20 cellular contexts compared by ENCODE assay signal in genomic region chr13:49877629-49878218, GRCh38. TPM values are rescaled to one million over a fixed set of nuclear protein-coding genes. Genes with fewer than 3 reads are reported as not detected.
DNase-seq lines count a peak whose midpoint lies in the region; TF ChIP-seq lines count a peak whose summit lies in the region.
"Had no signal": no experiment of that assay in that cellular context is flagged by ENCODE, and none has a peak within 500 bp of the region (broad histone marks: within the 10 kb centered on the region; RNA-seq: fewer than 3 reads in every experiment).

No MANE protein-coding gene starts in this region.

- no peak overlapping the region for H3K4me3 ChIP-seq in choroid plexus epithelial cell (ENCODE audit: low read depth, low read length)
- no peak overlapping the region for H3K4me3 ChIP-seq in neural progenitor cell
- H3K4me3 ChIP-seq in HAP-1 = no peak overlapping the region
- H3K4me3 ChIP-seq: sigmoid colon, vagina had no signal

- no peaks in the 10 kb centered on the region for H3F3A ChIP-seq in neural progenitor cell (ENCODE audit: low read depth)

- H3K9ac ChIP-seq in neural progenitor cell = no peak overlapping the region

- H3K4me2 ChIP-seq in neural progenitor cell = no peak overlapping the region

- H2AFZ ChIP-seq in neural progenitor cell (replicated peaks) = no peak overlapping the region

- no peaks in the 10 kb centered on the region for H3K36me3 ChIP-seq in neural progenitor cell
- no peaks in the 10 kb centered on the region for H3K36me3 ChIP-seq in HAP-1 (replicated peaks)
- H3K36me3 ChIP-seq: sigmoid colon, vagina had no signal

- H3K4me1 ChIP-seq in neural progenitor cell = no peaks in the 10 kb centered on the region
- no peaks in the 10 kb centered on the region for H3K4me1 ChIP-seq in HAP-1
- H3K4me1 ChIP-seq: sigmoid colon, vagina had no signal

- no peak overlapping the region for H3K4me3 Mint-ChIP-seq in neural progenitor cell
- H3K4me3 Mint-ChIP-seq: activated B cell treated with CpG ODN at 0.5 μM for 24 hours; activated T-helper 1 cell treated with anti-CD3 and anti-CD28 coated beads, Interleukin-12 subunit alpha, Interleukin-12 subunit beta, Interleukin-2, Interleukin-4 antibody, amounts not matched to agents 30 ng/mL and 10 ng/mL and 1 ng/mL, durations not matched to agents 14 hours and 24 hours and 36 hours; CD8-positive, alpha-beta T cell; effector memory CD8-positive, alpha-beta T cell had no signal

- H3K27me3 ChIP-seq in neural progenitor cell (no peaks in the 10 kb centered on the region), HAP-1 (ENCODE audit: low read depth) (no peaks in the 10 kb centered on the region)
- H3K27me3 ChIP-seq: sigmoid colon, vagina had no signal

- no peak overlapping the region for H3K27ac ChIP-seq in neural progenitor cell
- H3K27ac ChIP-seq: sigmoid colon, vagina had no signal

- H3K9me3 ChIP-seq in neural progenitor cell (ENCODE audit: low read depth) (peaks cover 32% of the 10 kb centered on the region), HAP-1 (peaks cover 18% of the 10 kb centered on the region)
- H3K9me3 ChIP-seq: vagina had no signal

- H3K9me3 Mint-ChIP-seq in neural progenitor cell = peaks cover 46% of the 10 kb centered on the region

- H3K27ac Mint-ChIP-seq in neural progenitor cell = no peak overlapping the region
- H3K27ac Mint-ChIP-seq: activated B cell treated with CpG ODN at 0.5 μM for 24 hours; activated T-helper 1 cell treated with anti-CD3 and anti-CD28 coated beads, Interleukin-12 subunit alpha, Interleukin-12 subunit beta, Interleukin-2, Interleukin-4 antibody, amounts not matched to agents 30 ng/mL and 10 ng/mL and 1 ng/mL, durations not matched to agents 14 hours and 24 hours and 36 hours; CD8-positive, alpha-beta T cell; effector memory CD8-positive, alpha-beta T cell had no signal

- TF ChIP-seq CTCF in choroid plexus epithelial cell (conservative IDR thresholded peaks at IDR 0.05; ENCODE audit: low read depth, low read length) (no peak), neural progenitor cell (IDR thresholded peaks at IDR 0.05) (no peak)

- H3K27me3 Mint-ChIP-seq in neural progenitor cell (ENCODE audit: insufficient read depth, low read depth) = peaks cover 16% of the 10 kb centered on the region

- peak; percentile 50 for DNase-seq in NCI-H82 (lab: John Stamatoyannopoulos, UW)
- no peak for DNase-seq in NCI-H82 treated with DMSO at 0.1 percent for 48 hours (lab: John Stamatoyannopoulos, UW; ENCODE audit: unreplicated experiment)
- peak; percentile 4 for DNase-seq in NCI-H69 (lab: John Stamatoyannopoulos, UW)
- peak; percentile 10 for DNase-seq in choroid plexus epithelial cell (ENCODE audit: low read depth)
- DNase-seq in neural progenitor cell (ENCODE audit: low spot score) = peak; percentile 41
- DNase-seq in activated CD4-positive, CD25-positive, alpha-beta regulatory T cell treated with anti-CD3 and anti-CD28 coated beads, Interleukin-2, amount 50 U/mL, for 72 hours = no peak
- no peak for DNase-seq in HAP-1 (ENCODE audit: low spot score in 2 of 2)
- no peak for DNase-seq in superior temporal gyrus (ENCODE audit: extremely low spot score)
- DNase-seq: activated B cell treated with CpG ODN at 0.5 μM for 24 hours; caudate nucleus; CD8-positive, alpha-beta T cell; effector memory CD8-positive, alpha-beta T cell; left colon; NCI-H1092; NK-92 treated with Interleukin-12 subunit alpha and Interleukin-12 subunit beta, amount 100 ng/mL, for 24 hours; SIG-M5; sigmoid colon; stimulated activated CD4-positive, alpha-beta T cell treated with anti-CD3 and anti-CD28 coated beads, Interleukin-2, amount 100 ng/mL, for 24 hours had no signal

- in situ Hi-C loops in HAP-1 (cut with MboI; ENCODE audit: low sequenced_read_pairs) = no loop called here

- no peaks in the 10 kb centered on the region for H4K20me1 ChIP-seq in neural progenitor cell (ENCODE audit: low read depth)

- H3K36me3 Mint-ChIP-seq in neural progenitor cell = no peaks in the 10 kb centered on the region
- H3K36me3 Mint-ChIP-seq: CD8-positive, alpha-beta T cell had no signal

- no peaks in the 10 kb centered on the region for H3K79me2 ChIP-seq in neural progenitor cell (ENCODE audit: low read depth)

- no peaks in the 10 kb centered on the region for H3K4me1 Mint-ChIP-seq in neural progenitor cell
- H3K4me1 Mint-ChIP-seq: activated B cell treated with CpG ODN at 0.5 μM for 24 hours had no signal

RNA-seq across cellular contexts. Expression of gene SPRYD7, which starts 58.4 kb away (rescaled TPM):
- total RNA-seq in neural progenitor cell (ENCODE audit: low replicate concordance) = 4.0 and 5.6 TPM in 2 replicates

Comparison
In these comparisons a context has a peak if more than half of its experiments do, and no peak if none do; other contexts are left out.
1. DNase-seq: peak in NCI-H82 (single experiment), NCI-H69 (single experiment), choroid plexus epithelial cell (single experiment) and neural progenitor cell (single experiment); none in NCI-H82 treated with DMSO at 0.1 percent for 48 hours (single experiment), activated CD4-positive, CD25-positive, alpha-beta regulatory T cell treated with anti-CD3 and anti-CD28 coated beads, Interleukin-2, amount 50 U/mL, for 72 hours (single experiment), HAP-1 (0 of 2) and superior temporal gyrus (single experiment).